Comparison of ENCODE assay signal across 10 cellular contexts in genomic region chr2:174493549-174494331, GRCh38. TPM values are rescaled to one million over a fixed set of nuclear protein-coding genes. Genes with fewer than 3 reads are reported as not detected.
DNase-seq lines count a peak whose midpoint lies in the region; ATAC-seq, FAIRE-seq and TF ChIP-seq lines count a peak whose summit lies in the region.
"Had no signal": no experiment of that assay in that cellular context is flagged by ENCODE, and none has a peak within 500 bp of the region (broad histone marks: within the 10 kb centered on the region; RNA-seq: fewer than 3 reads in every experiment).

No MANE protein-coding gene starts in this region.

- peak overlapping the region; percentile 64 for H3K4me2 ChIP-seq in OCI-LY7 (ENCODE audit: low read length)

- H3K36me3 ChIP-seq in OCI-LY7 (ENCODE audit: insufficient read depth, low read length) (no peaks in the 10 kb centered on the region), neutrophil (no peaks in the 10 kb centered on the region)
- H3K36me3 ChIP-seq: brain microvascular endothelial cell had no signal

- H3K9me3 ChIP-seq in OCI-LY7 (ENCODE audit: low read length) = no peaks in the 10 kb centered on the region
- no peaks in the 10 kb centered on the region for H3K9me3 ChIP-seq in neutrophil

- POLR2A ChIA-PET in OCI-LY7 (lab: Charles Lee) = interaction anchor here (0.6 to 2.1 kb wide), 11 partner anchors 8 to 204 kb away, joined by 3 to 9 read pairs (median 3); no protein-coding TSS in a partner anchor

- DNase-seq in OCI-LY7 (ENCODE audit: low spot score) (no peak), hypothalamus (lab: John Stamatoyannopoulos, UW) (no peak), urothelium cell line (ENCODE audit: low spot score) (no peak), ACHN (no peak), KG1 (lab: John Stamatoyannopoulos, UW) (no peak)
- DNase-seq: brain microvascular endothelial cell had no signal

- no peak for TF ChIP-seq CTCF in OCI-LY7 (conservative IDR thresholded peaks at IDR 0.05; ENCODE audit: low read length)
- no peak for TF ChIP-seq CTCF in neutrophil (IDR thresholded peaks at IDR 0.05)

- H3K4me1 ChIP-seq in OCI-LY7 (ENCODE audit: insufficient read depth, low read length, poor library complexity, severe bottlenecking) (peaks cover 15% of the 10 kb centered on the region), neutrophil (ENCODE audit: control insufficient read depth in 1 of 2, insufficient read depth in 1 of 2, low read depth in 1 of 2, low read length in 1 of 2) (peaks cover 12 to 22% of the 10 kb centered on the region in 2 experiments)

- H3K27me3 ChIP-seq in neutrophil = no peaks in the 10 kb centered on the region
- H3K27me3 ChIP-seq: brain microvascular endothelial cell had no signal

- peak overlapping the region; percentile 47 for H3K4me3 ChIP-seq in OCI-LY7 (ENCODE audit: low read depth, low read length, poor library complexity, severe bottlenecking)
- peak overlapping the region; percentile 37 to 42 for H3K4me3 ChIP-seq in neutrophil (ENCODE audit: low read depth in 1 of 2, low read length in 1 of 2)

- CTCF ChIA-PET in OCI-LY7 (lab: Charles Lee; ENCODE audit: unreplicated experiment) = interaction anchor here (1.0 kb wide), 1 partner anchor 166 kb away, joined by 3 read pairs; no protein-coding TSS in a partner anchor

- intact Hi-C loops in OCI-LY7 (cut with micrococcal nuclease; ENCODE audit: unreplicated experiment) = no loop called here

- H3K27ac ChIP-seq in OCI-LY7 (ENCODE audit: low read depth, low read length, poor library complexity, severe bottlenecking) (peak overlapping the region; percentile 10), neutrophil (peak overlapping the region; percentile 87)
- H3K27ac ChIP-seq: brain microvascular endothelial cell had no signal

- H4K20me1 ChIP-seq in OCI-LY7 (ENCODE audit: insufficient read depth, low read length) = no peaks in the 10 kb centered on the region

- no peaks in the 10 kb centered on the region for H3K79me2 ChIP-seq in OCI-LY7 (ENCODE audit: insufficient read depth, low read depth, low read length)

- no TSS peak for BruUV-seq in OCI-LY7 (replicated peaks; lab: Mats Ljungman, UMichigan)

- H3K9me2 ChIP-seq in OCI-LY7 (ENCODE audit: insufficient read depth, low read length) = no peaks in the 10 kb centered on the region

- no peak for FAIRE-seq in urothelium cell line (lab: Jason Lieb, UNC)

- H2AFZ ChIP-seq in OCI-LY7 (ENCODE audit: low read length) = peak overlapping the region; percentile 95

- ATAC-seq in GM18909 (IDR thresholded peaks at IDR 0.05; ENCODE audit: poor library complexity, unreplicated experiment) (peak; percentile 50), HG02642 (IDR thresholded peaks at IDR 0.05; ENCODE audit: poor library complexity, unreplicated experiment) (peak; percentile 45)
- ATAC-seq: HCT116 had no signal

- in situ Hi-C loops in ACHN (cut with HindIII; ENCODE audit: low pct_ligation_motif_present, low pct_unique_long_range_greater_than_20kb, low sequenced_read_pairs) = no loop called here

RNA-seq across cellular contexts. Expression of gene GPR155, which starts 6.9 kb away (rescaled TPM):
- 0.26 and 1.9 TPM in 2 replicates for total RNA-seq in OCI-LY7 (2014; rRNA removed; shearing (Covaris generic))
- total RNA-seq in OCI-LY7 (2022) = 0.96 and 1.9 TPM in 2 replicates
